In genomic region chr1:46931151-46931550, GRCh38 we compare ENCODE assay signal across 3 cellular contexts.
TF ChIP-seq lines count a peak whose summit lies in the region.

No MANE protein-coding gene starts in this region.

TF ChIP-seq in SK-N-SH, 30 proteins besides CTCF, POLR2A, EP300 and RAD21:
- TF ChIP-seq NRF1 (IDR thresholded peaks at IDR 0.05; ENCODE audit: low read depth, low read length) (no peak), TCF12 (IDR thresholded peaks at IDR 0.05) (no peak), EZH2phosphoT487 (IDR thresholded peaks at IDR 0.05; ENCODE audit: borderline replicate concordance, low read depth) (no peak), YY1 (IDR thresholded peaks at IDR 0.05; ENCODE audit: low read depth) (no peak), JUND (IDR thresholded peaks at IDR 0.05) (no peak), FOXM1 (IDR thresholded peaks at IDR 0.05; ENCODE audit: low read depth) (no peak), USF2 (IDR thresholded peaks at IDR 0.05; ENCODE audit: borderline replicate concordance, low read depth, low read length) (no peak), REST (IDR thresholded peaks at IDR 0.05; ENCODE audit: low read depth, low read length) (peak; percentile 71; the same call in 1 of the 2 replicates)

TF ChIP-seq in SK-N-SH treated with all-trans-retinoic acid at 6 μM for 48 hours, 23 proteins besides CTCF, POLR2A, EP300 and RAD21:
- TF ChIP-seq BACH2 (CRISPR knock-in tag; IDR thresholded peaks at IDR 0.05; ENCODE audit: borderline replicate concordance): no peak
- no peak for TF ChIP-seq ZNF8 (CRISPR knock-in tag; IDR thresholded peaks at IDR 0.05)
- no peak for TF ChIP-seq CSRNP3 (CRISPR knock-in tag; IDR thresholded peaks at IDR 0.05)
- no peak for TF ChIP-seq ZFP30 (CRISPR knock-in tag; IDR thresholded peaks at IDR 0.05)
- no peak for TF ChIP-seq PPARA (CRISPR knock-in tag; IDR thresholded peaks at IDR 0.05; ENCODE audit: borderline replicate concordance)
- TF ChIP-seq CSDC2 (CRISPR knock-in tag; IDR thresholded peaks at IDR 0.05): no peak
- TF ChIP-seq GLIS3 (CRISPR knock-in tag; IDR thresholded peaks at IDR 0.05): no peak
- no peak for TF ChIP-seq SNAI2 (CRISPR knock-in tag; IDR thresholded peaks at IDR 0.05)
- TF ChIP-seq PATZ1 (CRISPR knock-in tag; IDR thresholded peaks at IDR 0.05; ENCODE audit: borderline replicate concordance): no peak
- TF ChIP-seq TOX (CRISPR knock-in tag; IDR thresholded peaks at IDR 0.05; ENCODE audit: borderline replicate concordance): no peak
- no peak for TF ChIP-seq POU6F1 (CRISPR knock-in tag; IDR thresholded peaks at IDR 0.05; ENCODE audit: borderline replicate concordance, low read depth)
TF ChIP-seq in SK-N-SH treated with all-trans-retinoic acid at 6 μM for 48 hours: peak in this region for 0.

TF ChIP-seq in Ishikawa, 13 proteins besides CTCF, POLR2A, EP300 and RAD21:
- TF ChIP-seq REST (IDR thresholded peaks at IDR 0.05; ENCODE audit: low read depth): peak; percentile 68
- no peak for TF ChIP-seq USF1 (IDR thresholded peaks at IDR 0.05)
- TF ChIP-seq FOXM1 (IDR thresholded peaks at IDR 0.05; ENCODE audit: borderline replicate concordance, low read depth): no peak
- no peak for TF ChIP-seq TEAD4 (IDR thresholded peaks at IDR 0.05)
